In the genomic region with DNA sequence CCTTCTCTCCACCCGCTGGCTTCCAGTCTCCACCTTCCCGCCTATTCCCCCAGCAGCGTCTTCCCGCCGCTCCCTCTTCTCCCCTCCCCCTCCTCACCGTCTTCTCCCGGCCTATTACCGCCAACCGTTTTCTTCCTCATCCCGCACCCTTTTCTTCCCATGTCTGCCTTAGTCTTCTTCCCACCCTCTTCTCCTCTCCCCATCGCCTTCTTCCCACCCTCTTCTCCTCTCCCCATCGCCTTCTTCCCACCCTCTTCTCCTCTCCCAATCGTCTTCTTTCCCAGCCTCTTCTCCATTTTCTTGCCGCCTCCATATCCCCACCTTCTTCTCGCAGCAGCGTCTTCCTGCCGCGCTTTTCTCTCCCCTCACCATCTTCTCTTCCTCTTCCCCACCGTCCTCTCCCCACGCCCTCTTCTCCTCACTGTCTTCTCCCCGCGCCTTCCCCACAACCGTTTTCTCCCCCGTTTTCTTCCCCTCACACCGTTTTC, we compare ENCODE assay signal across 1 cellular context.
TF ChIP-seq lines count a peak whose summit lies in the region.

No MANE protein-coding gene starts in this region.

TF ChIP-seq in H1, 55 proteins besides CTCF, POLR2A, EP300 and RAD21:
- peak; percentile 27; the same call in 1 of the 2 replicates for TF ChIP-seq TAF1 (IDR thresholded peaks at IDR 0.05; ENCODE audit: low read depth, low read length)
